13 cellular contexts compared by ENCODE assay signal in genomic region chr20:43984587-43984986, GRCh38.
"Had no signal": no experiment of that assay in that cellular context is flagged by ENCODE, and none has a peak within 500 bp of the region (broad histone marks: within the 10 kb centered on the region; RNA-seq: fewer than 3 reads in every experiment).

No MANE protein-coding gene starts in this region.

- H3K36me3 Mint-ChIP-seq: activated naive CD8-positive, alpha-beta T cell treated with anti-CD3 and anti-CD28 coated beads for 36 hours had no signal

- H3K36me3 ChIP-seq: brain microvascular endothelial cell, gastroesophageal sphincter, SJCRH30, upper lobe of right lung had no signal

- ATAC-seq: gastroesophageal sphincter, upper lobe of right lung had no signal

- H3K4me3 Mint-ChIP-seq: activated naive CD8-positive, alpha-beta T cell treated with anti-CD3 and anti-CD28 coated beads for 36 hours had no signal

- H3K9me3 Mint-ChIP-seq: activated naive CD8-positive, alpha-beta T cell treated with anti-CD3 and anti-CD28 coated beads for 36 hours had no signal

- H3K9me3 ChIP-seq: gastroesophageal sphincter, SJCRH30 had no signal

- H3K27me3 ChIP-seq: brain microvascular endothelial cell, gastroesophageal sphincter, SJCRH30, upper lobe of right lung had no signal

- DNase-seq: activated CD4-positive, alpha-beta T cell treated with anti-CD3 and anti-CD28 coated beads, Interleukin-2, amount 50 U/mL, for 4 hours; activated CD4-positive, CD25-positive, alpha-beta regulatory T cell treated with anti-CD3 and anti-CD28 coated beads, Interleukin-2, amount 50 U/mL, for 72 hours; activated effector memory CD4-positive, alpha-beta T cell treated with Interleukin-2 at 50 U/mL for 16 hours; activated naive CD8-positive, alpha-beta T cell treated with anti-CD3 and anti-CD28 coated beads for 36 hours; activated T-cell treated with anti-CD3 and anti-CD28 coated beads, Interleukin-2, amount 50 U/mL, for 1 hour; brain microvascular endothelial cell; retina; SJCRH30; substantia nigra; upper lobe of right lung had no signal

- H3K4me3 ChIP-seq: gastroesophageal sphincter, SJCRH30, upper lobe of right lung had no signal

- H3K27ac ChIP-seq: brain microvascular endothelial cell, epithelial cell of prostate, gastroesophageal sphincter, parathyroid adenoma, SJCRH30, upper lobe of right lung had no signal

- H3K4me1 ChIP-seq: parathyroid adenoma, upper lobe of right lung had no signal

- H3K27ac Mint-ChIP-seq: activated naive CD8-positive, alpha-beta T cell treated with anti-CD3 and anti-CD28 coated beads for 36 hours had no signal
